8 cellular contexts compared by ENCODE assay signal in the genomic region with DNA sequence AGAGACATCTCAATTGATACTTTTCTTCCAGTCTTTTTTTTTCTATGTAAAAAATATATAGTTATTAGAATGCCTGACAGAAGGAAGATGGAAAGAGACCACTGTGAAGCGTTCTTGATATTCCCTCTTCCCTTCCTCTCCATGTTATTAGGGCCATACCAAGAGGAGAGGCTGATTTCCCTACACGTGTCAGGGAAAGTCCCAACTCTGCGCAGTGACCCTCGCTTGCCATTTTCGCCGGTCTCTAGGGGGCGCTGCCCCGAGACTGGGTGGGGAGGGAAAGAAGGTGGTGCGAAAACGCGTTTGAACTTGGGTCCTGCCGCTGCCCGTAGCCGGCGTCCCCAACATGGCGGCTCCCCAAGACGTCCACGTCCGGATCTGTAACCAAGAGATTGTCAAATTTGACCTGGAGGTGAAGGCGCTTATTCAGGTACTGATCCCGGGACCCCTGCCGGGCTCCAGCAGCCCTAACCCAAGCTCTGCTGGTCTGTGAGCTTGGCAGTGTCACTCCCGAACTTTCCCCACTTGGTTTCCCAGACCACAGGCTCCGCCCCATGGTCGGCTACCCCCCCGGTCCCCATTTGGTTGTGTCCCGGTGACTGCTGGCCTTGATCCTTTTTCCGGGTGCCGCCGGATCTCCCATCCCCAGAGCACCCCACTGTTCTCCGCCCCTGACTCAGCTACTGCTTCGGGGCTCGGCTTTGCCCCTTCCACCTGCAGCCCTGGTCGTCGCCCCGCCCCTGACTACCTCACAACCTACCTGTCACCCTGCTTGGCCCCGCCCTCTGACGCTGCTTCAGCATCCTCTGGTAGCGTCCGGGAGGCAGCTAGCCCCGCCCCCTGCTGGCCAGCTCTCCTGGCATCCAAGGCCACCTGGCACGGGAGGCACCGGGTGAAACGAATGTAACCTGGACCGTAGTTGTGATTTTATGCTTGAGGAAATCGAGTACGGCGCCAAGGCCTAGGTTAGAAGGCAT. TPM values are rescaled to one million over a fixed set of nuclear protein-coding genes. Genes with fewer than 3 reads are reported as not detected.
DNase-seq lines count a peak whose midpoint lies in the region; ATAC-seq lines count a peak whose summit lies in the region.

A gene with protein sequence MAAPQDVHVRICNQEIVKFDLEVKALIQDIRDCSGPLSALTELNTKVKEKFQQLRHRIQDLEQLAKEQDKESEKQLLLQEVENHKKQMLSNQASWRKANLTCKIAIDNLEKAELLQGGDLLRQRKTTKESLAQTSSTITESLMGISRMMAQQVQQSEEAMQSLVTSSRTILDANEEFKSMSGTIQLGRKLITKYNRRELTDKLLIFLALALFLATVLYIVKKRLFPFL (plus strand): TSS at position 332 of the 977 bp plus-strand sequence. CDS start 15 bp downstream, at position 347.

- DNase-seq in DMS153 (lab: John Stamatoyannopoulos, UW) (peak; percentile 76), OCI-M1 (lab: John Stamatoyannopoulos, UW) (peak; percentile 97), activated T-cell treated with anti-CD3 and anti-CD28 coated beads for 24 hours (ENCODE audit: low read depth) (peak; percentile 97), epidermal melanocyte (ENCODE audit: insufficient read length, low spot score) (peak; percentile 87), middle frontal gyrus (ENCODE audit: extremely low spot score, low spot score) (peak; percentile 87)
- DNase-seq in stimulated activated CD8-positive, alpha-beta memory T cell treated with anti-CD3 and anti-CD28 coated beads, Interleukin-2, amount 100 ng/mL, for 48 hours (ENCODE audit: low read depth in 2 of 2): peak; percentile 95

- peaks cover 9% of the 10 kb centered on the region for H3K36me3 Mint-ChIP-seq in IgD-negative memory B cell

- peak; percentile 94 for ATAC-seq in GM21529 (IDR thresholded peaks at IDR 0.05; ENCODE audit: unreplicated experiment)

- no peaks in the 10 kb centered on the region for H3K27me3 Mint-ChIP-seq in IgD-negative memory B cell

- H3K4me3 Mint-ChIP-seq in IgD-negative memory B cell: peak within 1 kb of the TSS; percentile 93 to 99 (median 96)

- H3K4me1 Mint-ChIP-seq in IgD-negative memory B cell: peaks cover 7 to 15% (median 14%) of the 10 kb centered on the region in 3 donors

- H3K9me3 Mint-ChIP-seq in IgD-negative memory B cell: peaks cover 0 to 1% (median 0%) of the 10 kb centered on the region in 3 donors

- H3K27ac Mint-ChIP-seq in IgD-negative memory B cell: peak within 1 kb of the TSS; percentile 97 to 99 (median 98)

RNA-seq across cellular contexts. Expression of the gene that starts here (rescaled TPM):
- 10.2 TPM for polyA plus RNA-seq in IgD-negative memory B cell

Comparison
In these comparisons a context has a peak if more than half of its experiments do, and no peak if none do; other contexts are left out.
1. Peak in every context shown above with its lines: DNase-seq and ATAC-seq.